Comparison of ENCODE assay signal across 12 cellular contexts in genomic region chr2:157831573-157832315, GRCh38. TPM values are rescaled to one million over a fixed set of nuclear protein-coding genes. Genes with fewer than 3 reads are reported as not detected.
DNase-seq lines count a peak whose midpoint lies in the region; ATAC-seq and TF ChIP-seq lines count a peak whose summit lies in the region.
"Had no signal": no experiment of that assay in that cellular context is flagged by ENCODE, and none has a peak within 500 bp of the region (broad histone marks: within the 10 kb centered on the region; RNA-seq: fewer than 3 reads in every experiment).

No MANE protein-coding gene starts in this region.

- no peaks in the 10 kb centered on the region for H4K20me1 ChIP-seq in PC-9 (ENCODE audit: insufficient read depth)

- CTCF ChIA-PET in PC-9 (lab: Charles Lee) = no interaction called here

- TF ChIP-seq POLR2A in right lobe of liver (IDR thresholded peaks at IDR 0.05) (no peak), suprapubic skin (IDR thresholded peaks at IDR 0.05) (no peak)

- H3K9me3 ChIP-seq in PC-9 (ENCODE audit: insufficient read depth, low read depth) = no peaks in the 10 kb centered on the region
- no peaks in the 10 kb centered on the region for H3K9me3 ChIP-seq in right lobe of liver
- no peaks in the 10 kb centered on the region for H3K9me3 ChIP-seq in suprapubic skin
- H3K9me3 ChIP-seq: Caco-2 had no signal

- WGBS in right lobe of liver (ENCODE audit: insufficient coverage, low coverage, low lambda C conversion rate, missing lambda C conversion rate) = 80% methylated on average over 3 of the region's 3 CpGs
- 92% methylated on average over 3 of the region's 3 CpGs for WGBS in suprapubic skin

- BruUV-seq in PC-9 (replicated peaks; lab: Mats Ljungman, UMichigan) = no TSS peak

- peaks cover 18% of the 10 kb centered on the region for H3K4me1 ChIP-seq in PC-9 (replicated peaks; ENCODE audit: insufficient read depth)
- peaks cover 0 to 39% (median 14%) of the 10 kb centered on the region in 4 donors for H3K4me1 ChIP-seq in right lobe of liver
- H3K4me1 ChIP-seq in suprapubic skin = peaks cover 30% of the 10 kb centered on the region
- H3K4me1 ChIP-seq: Caco-2 had no signal

- no peaks in the 10 kb centered on the region for H3K9me2 ChIP-seq in PC-9 (ENCODE audit: insufficient read depth)

- H3K9me3 Mint-ChIP-seq in naive thymus-derived CD8-positive, alpha-beta T cell = no peaks in the 10 kb centered on the region

- no peaks in the 10 kb centered on the region for H3K27me3 Mint-ChIP-seq in naive thymus-derived CD8-positive, alpha-beta T cell

- H3K79me2 ChIP-seq in PC-9 (ENCODE audit: low read depth) = no peaks in the 10 kb centered on the region

- POLR2A ChIA-PET in PC-9 (lab: Charles Lee; ENCODE audit: unreplicated experiment) = interaction anchor here (0.5 kb wide), 1 partner anchor 33 kb away, joined by 5 read pairs; no protein-coding TSS in a partner anchor
- POLR2A ChIA-PET in naive thymus-derived CD8-positive, alpha-beta T cell (lab: Charles Lee) = no interaction called here

- no peak overlapping the region for H2AFZ ChIP-seq in PC-9

- no peak for TF ChIP-seq EP300 in suprapubic skin (IDR thresholded peaks at IDR 0.05)

- H3K4me3 Mint-ChIP-seq in naive thymus-derived CD8-positive, alpha-beta T cell = no peak overlapping the region

- peaks cover 6% of the 10 kb centered on the region; the same call in 1 of the 2 replicates for H3F3A ChIP-seq in PC-9 (ENCODE audit: insufficient read depth, low read depth)

- ATAC-seq in right lobe of liver = peak; percentile 26 to 41 (median 30)
- no peak for ATAC-seq in naive thymus-derived CD8-positive, alpha-beta T cell

- H3K27ac ChIP-seq in PC-9 = peak overlapping the region; percentile 92
- H3K27ac ChIP-seq in right lobe of liver = peak overlapping the region; percentile 2 to 70 (median 37)
- peak overlapping the region; percentile 77 for H3K27ac ChIP-seq in suprapubic skin

- peaks cover 0 to 2% (median 2%) of the 10 kb centered on the region in 3 donors for H3K36me3 Mint-ChIP-seq in naive thymus-derived CD8-positive, alpha-beta T cell

- peaks cover 7 to 26% (median 14%) of the 10 kb centered on the region in 4 donors for H3K4me1 Mint-ChIP-seq in naive thymus-derived CD8-positive, alpha-beta T cell

- no peak for DNase-seq in PC-9
- peak; percentile 56 for DNase-seq in cerebellar cortex (ENCODE audit: low spot score)
- DNase-seq in right lobe of liver = no peak
- no peak for DNase-seq in suprapubic skin (ENCODE audit: low spot score in 2 of 2)
- no peak for DNase-seq in naive thymus-derived CD8-positive, alpha-beta T cell
- DNase-seq in NCI-H1092 (lab: John Stamatoyannopoulos, UW) = no peak
- no peak for DNase-seq in activated CD4-positive, alpha-beta T cell treated with anti-CD3 and anti-CD28 coated beads, Interleukin-2, amount 50 U/mL, for 1 hour
- DNase-seq in NCI-H345 (lab: John Stamatoyannopoulos, UW) = no peak
- DNase-seq: activated CD4-positive, alpha-beta T cell treated with anti-CD3 and anti-CD28 coated beads for 4 hours; activated naive CD4-positive, alpha-beta T cell treated with anti-CD3 and anti-CD28 coated beads, Interleukin-2, amount 50 U/mL, for 16 hours; Caco-2; SIG-M5 had no signal

- H3K27ac Mint-ChIP-seq in naive thymus-derived CD8-positive, alpha-beta T cell = peak overlapping the region in 5 of 10 donors; percentile 5 to 48 (median 29)

- no peaks in the 10 kb centered on the region for H3K27me3 ChIP-seq in PC-9 (ENCODE audit: insufficient read depth, low read depth)
- no peaks in the 10 kb centered on the region for H3K27me3 ChIP-seq in right lobe of liver
- no peaks in the 10 kb centered on the region for H3K27me3 ChIP-seq in suprapubic skin

- intact Hi-C loops in PC-9 (cut with micrococcal nuclease; ENCODE audit: unreplicated experiment) = loop anchor here (5.0 kb wide), 1 partner anchor 46 kb away; the partner anchor contains the start of gene ACVR1
- intact Hi-C loops in right lobe of liver (cut with DNase I) = no loop called here

- TF ChIP-seq CTCF in PC-9 (conservative IDR thresholded peaks at IDR 0.05) (no peak), right lobe of liver (IDR thresholded peaks at IDR 0.05) (no peak), suprapubic skin (IDR thresholded peaks at IDR 0.05) (no peak)

- peak overlapping the region; percentile 49 for H3K4me2 ChIP-seq in PC-9

- no peak overlapping the region for H3K4me3 ChIP-seq in PC-9
- H3K4me3 ChIP-seq in right lobe of liver = no peak overlapping the region
- no peak overlapping the region for H3K4me3 ChIP-seq in suprapubic skin

- H3K36me3 ChIP-seq in PC-9 (ENCODE audit: low read depth) = no peaks in the 10 kb centered on the region
- no peaks in the 10 kb centered on the region for H3K36me3 ChIP-seq in right lobe of liver
- H3K36me3 ChIP-seq in suprapubic skin = no peaks in the 10 kb centered on the region

RNA-seq across cellular contexts. Expression of gene ACVR1, which starts 44.4 kb away (rescaled TPM):
- total RNA-seq in PC-9 (2021) (8.6 and 8.9 TPM in 2 replicates), right lobe of liver (10 to 100 TPM; 10.9 to 25.1 (median 14.6) TPM), suprapubic skin (10 to 100 TPM; 17.5 to 20.6 (median 18.5) TPM)
- total RNA-seq in naive thymus-derived CD8-positive, alpha-beta T cell = 10 to 100 TPM; 11.1 to 14.5 TPM
- 1 to 10 TPM; 2.6 to 4.3 (median 3.7) TPM for polyA plus RNA-seq in naive thymus-derived CD8-positive, alpha-beta T cell

Comparison
In these comparisons a context has a peak if more than half of its experiments do, and no peak if none do; other contexts are left out.
1. H3K27ac ChIP-seq: peak in every context shown above with its lines; median percentile 92 in PC-9; 77 in suprapubic skin; 37 in right lobe of liver.
2. ATAC-seq: peak in right lobe of liver (4 of 4); none in naive thymus-derived CD8-positive, alpha-beta T cell (0 of 2).